ENCODE assay signal across 13 cellular contexts in the genomic region with DNA sequence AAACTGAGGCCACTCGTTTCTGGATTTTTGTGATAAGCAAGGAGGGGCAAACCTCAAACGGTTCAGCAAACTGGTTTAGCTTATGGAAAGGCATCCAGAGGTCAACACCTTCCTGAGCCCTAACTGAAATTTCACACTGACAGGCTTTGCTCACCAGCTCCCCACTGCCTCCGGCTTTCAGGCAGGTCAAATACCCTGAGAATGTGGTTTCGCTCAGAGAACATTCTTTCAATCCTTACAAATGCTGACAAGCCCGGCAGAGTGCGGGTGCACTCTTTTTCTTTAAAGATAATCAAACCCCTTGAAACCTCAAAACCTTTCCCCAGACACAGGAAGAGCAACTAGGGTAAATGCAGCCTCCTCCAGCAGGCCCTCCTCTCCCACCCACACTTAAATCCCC. TPM values are rescaled to one million over a fixed set of nuclear protein-coding genes. Genes with fewer than 3 reads are reported as not detected.
DNase-seq lines count a peak whose midpoint lies in the region; ATAC-seq and TF ChIP-seq lines count a peak whose summit lies in the region.
"Had no signal": no experiment of that assay in that cellular context is flagged by ENCODE, and none has a peak within 500 bp of the region (broad histone marks: within the 10 kb centered on the region; RNA-seq: fewer than 3 reads in every experiment).

No MANE protein-coding gene starts in this region.

- no peak overlapping the region for H2BK12ac ChIP-seq in H9 (ENCODE audit: insufficient read length, low read depth, low read length)

- no peak overlapping the region for H3K4ac ChIP-seq in H9 (ENCODE audit: low read depth, low read length)

- H2BK5ac ChIP-seq in H9 (ENCODE audit: insufficient read length, low read length): no peak overlapping the region

- ATAC-seq in CD8-positive, alpha-beta T cell: no peak
- ATAC-seq in GM21529 (IDR thresholded peaks at IDR 0.05; ENCODE audit: unreplicated experiment): no peak
- no peak for ATAC-seq in HG02798 (IDR thresholded peaks at IDR 0.05; ENCODE audit: poor library complexity, unreplicated experiment)

- H4K20me1 ChIP-seq in H9 (ENCODE audit: control insufficient read depth, insufficient read depth, insufficient read length): no peaks in the 10 kb centered on the region

- H3K4me3 ChIP-seq in CD8-positive, alpha-beta T cell (ENCODE audit: low read depth, low read length): no peak overlapping the region
- H3K4me3 ChIP-seq: spleen had no signal

- WGBS in H9 (ENCODE audit: extremely low coverage, insufficient read length, low lambda C conversion rate): no CpG with 5 or more reads among the region's 6 CpGs

- H3K9me3 Mint-ChIP-seq in CD8-positive, alpha-beta T cell: no peaks in the 10 kb centered on the region
- H3K9me3 Mint-ChIP-seq in H9: peaks cover 21 to 41% of the 10 kb centered on the region in 2 experiments
- H3K9me3 Mint-ChIP-seq in activated naive CD8-positive, alpha-beta T cell treated with anti-CD3 and anti-CD28 coated beads for 36 hours: peaks cover 4% of the 10 kb centered on the region

- no peak overlapping the region for H3K14ac ChIP-seq in H9 (ENCODE audit: insufficient read depth, low read length)

- peaks cover 7% of the 10 kb centered on the region for H3K36me3 ChIP-seq in CD8-positive, alpha-beta T cell (ENCODE audit: insufficient read depth, low read length)

- intact Hi-C loops in CD8-positive, alpha-beta T cell (cut with DNase I, micrococcal nuclease): no loop called here

- H4K5ac ChIP-seq in H9 (ENCODE audit: insufficient read length, low read depth, low read length): no peak overlapping the region

- CTCF ChIA-PET in CD8-positive, alpha-beta T cell (lab: Charles Lee): interaction anchor here (4.1 kb wide), 1 partner anchor 80 kb away, joined by 22 read pairs; no protein-coding TSS in a partner anchor

- no peak overlapping the region for H4K8ac ChIP-seq in H9 (replicated peaks; ENCODE audit: insufficient read length, low read depth, low read length)

- H4K91ac ChIP-seq in H9 (ENCODE audit: insufficient read length, low read depth, low read length): no peak overlapping the region

- peak overlapping the region; percentile 30 for H3K27ac ChIP-seq in CD8-positive, alpha-beta T cell (ENCODE audit: low read depth, low read length)
- no peak overlapping the region for H3K27ac ChIP-seq in H9 (ENCODE audit: insufficient read length, low read depth, low read length)

- no peaks in the 10 kb centered on the region for H3K79me1 ChIP-seq in H9 (ENCODE audit: insufficient read depth, low read depth, low read length, poor library complexity, severe bottlenecking)

- no peak overlapping the region for H2BK15ac ChIP-seq in H9 (ENCODE audit: low read depth, low read length)

- H3K56ac ChIP-seq in H9 (ENCODE audit: insufficient read length, low read depth, low read length): no peak overlapping the region

- H2BK20ac ChIP-seq in H9 (ENCODE audit: low read depth, low read length, poor library complexity, severe bottlenecking): no peak overlapping the region

- no peaks in the 10 kb centered on the region for H3K23me2 ChIP-seq in H9 (ENCODE audit: insufficient read length, low read depth, low read length, poor library complexity, severe bottlenecking)

- no peak overlapping the region for H3K18ac ChIP-seq in H9 (ENCODE audit: insufficient read length, low read depth, low read length)

- no peak for TF ChIP-seq CTCF in CD8-positive, alpha-beta T cell (IDR thresholded peaks at IDR 0.05)
- TF ChIP-seq CTCF in H9 (conservative IDR thresholded peaks at IDR 0.05): no peak

- peaks cover 69% of the 10 kb centered on the region for H3K4me1 Mint-ChIP-seq in CD8-positive, alpha-beta T cell (ENCODE audit: low read depth)
- peaks cover 19 to 22% of the 10 kb centered on the region in 2 experiments for H3K4me1 Mint-ChIP-seq in H9
- peaks cover 58% of the 10 kb centered on the region for H3K4me1 Mint-ChIP-seq in activated naive CD8-positive, alpha-beta T cell treated with anti-CD3 and anti-CD28 coated beads for 36 hours

- H3T11ph ChIP-seq in H9 (ENCODE audit: low read length): no peak overlapping the region

- H3K27ac Mint-ChIP-seq in CD8-positive, alpha-beta T cell: peak overlapping the region; percentile 90
- H3K27ac Mint-ChIP-seq in H9: peak overlapping the region in 2 of 3 experiments; percentile 89 to 97; a peak in 5 of 7 replicates
- peak overlapping the region; percentile 81 for H3K27ac Mint-ChIP-seq in activated naive CD8-positive, alpha-beta T cell treated with anti-CD3 and anti-CD28 coated beads for 36 hours

- peaks cover 80% of the 10 kb centered on the region for H3K4me1 ChIP-seq in CD8-positive, alpha-beta T cell (ENCODE audit: insufficient read depth, low read length)
- peaks cover 3% of the 10 kb centered on the region; the same call in 1 of the 2 replicates for H3K4me1 ChIP-seq in H9 (ENCODE audit: insufficient read depth, low read length)

- no peak overlapping the region for H2BK120ac ChIP-seq in H9 (ENCODE audit: low read depth, low read length, poor library complexity, severe bottlenecking)

- no peaks in the 10 kb centered on the region for H3K27me3 Mint-ChIP-seq in CD8-positive, alpha-beta T cell (ENCODE audit: low read depth)
- H3K27me3 Mint-ChIP-seq in H9 (ENCODE audit: low read depth): no peaks in the 10 kb centered on the region
- H3K27me3 Mint-ChIP-seq in activated naive CD8-positive, alpha-beta T cell treated with anti-CD3 and anti-CD28 coated beads for 36 hours: no peaks in the 10 kb centered on the region

- POLR2A ChIA-PET in CD8-positive, alpha-beta T cell (lab: Charles Lee): no interaction called here

- H3K4me3 Mint-ChIP-seq in CD8-positive, alpha-beta T cell: peak overlapping the region; percentile 22
- no peak overlapping the region for H3K4me3 Mint-ChIP-seq in H9
- no peak overlapping the region for H3K4me3 Mint-ChIP-seq in activated naive CD8-positive, alpha-beta T cell treated with anti-CD3 and anti-CD28 coated beads for 36 hours

- no peaks in the 10 kb centered on the region for H3K27me3 ChIP-seq in CD8-positive, alpha-beta T cell (ENCODE audit: insufficient read depth, low read length)
- no peaks in the 10 kb centered on the region for H3K27me3 ChIP-seq in H9 (ENCODE audit: insufficient read depth, low read length)
- H3K27me3 ChIP-seq: spleen had no signal

- DNase-seq in CD8-positive, alpha-beta T cell: peak in 2 of 7 experiments; percentile 11 to 15
- DNase-seq in H9 (no peak), islet precursor cell (peak; percentile 56), NCI-H82 (lab: John Stamatoyannopoulos, UW) (no peak), NOMO-1 (lab: John Stamatoyannopoulos, UW; ENCODE audit: unreplicated experiment in 2 of 2) (no peak)
- peak; percentile 13 for DNase-seq in activated naive CD8-positive, alpha-beta T cell treated with anti-CD3 and anti-CD28 coated beads for 36 hours
- DNase-seq: activated CD4-positive, CD25-positive, alpha-beta regulatory T cell treated with anti-CD3 and anti-CD28 coated beads, Interleukin-2, amount 50 U/mL, for 72 hours; cerebellar nuclear complex; midbrain; spleen had no signal

- no peak overlapping the region for H3K4me2 ChIP-seq in H9 (ENCODE audit: insufficient read depth, insufficient read length, low read length)

- H3K9ac ChIP-seq in H9 (ENCODE audit: extremely low read depth, insufficient read length, low read length): no peak overlapping the region

- H2AFZ ChIP-seq in H9 (ENCODE audit: low read length): no peak overlapping the region

- no peaks in the 10 kb centered on the region for H3K9me3 ChIP-seq in CD8-positive, alpha-beta T cell (ENCODE audit: low read length)
- peaks cover 41% of the 10 kb centered on the region for H3K9me3 ChIP-seq in H9 (ENCODE audit: control insufficient read depth, low read depth, low read length)
- H3K9me3 ChIP-seq: spleen had no signal

- H3K79me2 ChIP-seq in H9 (ENCODE audit: insufficient read depth, low read length): no peaks in the 10 kb centered on the region

- H3K36me3 Mint-ChIP-seq in CD8-positive, alpha-beta T cell: peaks cover 21% of the 10 kb centered on the region
- no peaks in the 10 kb centered on the region; a peak in 2 of 7 replicates for H3K36me3 Mint-ChIP-seq in H9 (ENCODE audit: insufficient read depth in 1 of 3, low read depth in 3 of 3)
- peaks cover 25% of the 10 kb centered on the region for H3K36me3 Mint-ChIP-seq in activated naive CD8-positive, alpha-beta T cell treated with anti-CD3 and anti-CD28 coated beads for 36 hours

- no peak overlapping the region for H2AK5ac ChIP-seq in H9 (ENCODE audit: insufficient read length, low read length)

- no peak overlapping the region for H3K23ac ChIP-seq in H9 (ENCODE audit: insufficient read length, low read depth, low read length)

RNA-seq across cellular contexts. Expression of gene CD40LG, which starts 41.5 kb away (rescaled TPM):
- 1 to 10 TPM; 1.2 to 1.5 TPM for total RNA-seq in CD8-positive, alpha-beta T cell
- total RNA-seq in H9 (2021): not detected in 2 replicates
- 1 to 10 TPM; 2.3 to 2.6 TPM for total RNA-seq in activated naive CD8-positive, alpha-beta T cell treated with anti-CD3 and anti-CD28 coated beads for 36 hours
- total RNA-seq: frontal cortex had no signal

Comparison
In these comparisons a context has a peak if more than half of its experiments do, and no peak if none do; other contexts are left out.
1. DNase-seq: peak in activated naive CD8-positive, alpha-beta T cell treated with anti-CD3 and anti-CD28 coated beads for 36 hours (single experiment) and islet precursor cell (single experiment); none in H9 (single experiment), NCI-H82 (single experiment) and NOMO-1 (0 of 2).
2. Peak in every context shown above with its lines, with median percentiles within 50 percentile points of each other: H3K27ac Mint-ChIP-seq.